Comparison of ENCODE assay signal across 9 cellular contexts in genomic region chr15:25670025-25670554, GRCh38.
DNase-seq lines count a peak whose midpoint lies in the region; ATAC-seq and TF ChIP-seq lines count a peak whose summit lies in the region.
"Had no signal": no experiment of that assay in that cellular context is flagged by ENCODE, and none has a peak within 500 bp of the region (broad histone marks: within the 10 kb centered on the region; RNA-seq: fewer than 3 reads in every experiment).

No MANE protein-coding gene starts in this region.

- H3K27me3 Mint-ChIP-seq in type B pancreatic cell: peaks cover 14% of the 10 kb centered on the region
- peaks cover 50% of the 10 kb centered on the region for H3K27me3 Mint-ChIP-seq in CD4-positive, alpha-beta T cell

- no peaks in the 10 kb centered on the region for H3K36me3 Mint-ChIP-seq in type B pancreatic cell
- no peaks in the 10 kb centered on the region for H3K36me3 Mint-ChIP-seq in CD4-positive, alpha-beta T cell (ENCODE audit: low read depth)

- no peak overlapping the region for H3K4me3 ChIP-seq in left lung

- POLR2A ChIA-PET in CD4-positive, alpha-beta T cell (lab: Charles Lee): no interaction called here

- no peak overlapping the region for H3K27ac ChIP-seq in left lung
- no peak overlapping the region for H3K27ac ChIP-seq in CD4-positive, alpha-beta T cell (ENCODE audit: low read depth, low read length)

- peaks cover 29% of the 10 kb centered on the region for H3K4me1 Mint-ChIP-seq in type B pancreatic cell (ENCODE audit: unreplicated experiment)
- H3K4me1 Mint-ChIP-seq in CD4-positive, alpha-beta T cell (ENCODE audit: low read depth): peaks cover 5% of the 10 kb centered on the region
- H3K4me1 Mint-ChIP-seq: B cell had no signal

- intact Hi-C loops in left lung (cut with DNase I): no loop called here
- intact Hi-C loops in CD4-positive, alpha-beta T cell (cut with DNase I, micrococcal nuclease): no loop called here

- H3K27ac Mint-ChIP-seq in type B pancreatic cell: peak overlapping the region; percentile 14
- H3K27ac Mint-ChIP-seq in CD4-positive, alpha-beta T cell: no peak overlapping the region
- H3K27ac Mint-ChIP-seq: B cell had no signal

- H3K4me3 Mint-ChIP-seq in type B pancreatic cell: peak overlapping the region; percentile 75
- H3K4me3 Mint-ChIP-seq in CD4-positive, alpha-beta T cell: no peak overlapping the region
- H3K4me3 Mint-ChIP-seq: B cell had no signal

- TF ChIP-seq CTCF in left lung (IDR thresholded peaks at IDR 0.05): no peak
- TF ChIP-seq CTCF in type B pancreatic cell (conservative IDR thresholded peaks at IDR 0.05): no peak
- no peak for TF ChIP-seq CTCF in CD4-positive, alpha-beta T cell (IDR thresholded peaks at IDR 0.05)

- peaks cover 0 to 37% of the 10 kb centered on the region in 2 donors for H3K27me3 ChIP-seq in left lung
- peaks cover 38% of the 10 kb centered on the region for H3K27me3 ChIP-seq in CD4-positive, alpha-beta T cell (ENCODE audit: control insufficient read depth, insufficient read depth, low read length)

- no peaks in the 10 kb centered on the region for H3K9me3 Mint-ChIP-seq in type B pancreatic cell
- peaks cover 3% of the 10 kb centered on the region for H3K9me3 Mint-ChIP-seq in CD4-positive, alpha-beta T cell

- no peaks in the 10 kb centered on the region for H3K9me3 ChIP-seq in left lung
- H3K9me3 ChIP-seq in CD4-positive, alpha-beta T cell (ENCODE audit: control insufficient read depth, low read length): no peaks in the 10 kb centered on the region

- H3K36me3 ChIP-seq in left lung: no peaks in the 10 kb centered on the region

- CTCF ChIA-PET in CD4-positive, alpha-beta T cell (lab: Charles Lee): no interaction called here

- peak; percentile 90 for ATAC-seq in left lung
- ATAC-seq in CD4-positive, alpha-beta T cell (ENCODE audit: poor library complexity): no peak

- H3K4me1 ChIP-seq in left lung: peaks cover 0 to 7% of the 10 kb centered on the region in 2 donors

- DNase-seq in NCI-H748 (lab: John Stamatoyannopoulos, UW; ENCODE audit: unreplicated experiment) (peak; percentile 58), NCI-H748 treated with DMSO at 0.1 percent for 48 hours (lab: John Stamatoyannopoulos, UW) (no peak), dedifferentiated amniotic fluid mesenchymal stem cell (ENCODE audit: extremely low spot score) (peak; percentile 67), left lung (peak in 1 of 2 donors; percentile 60), type B pancreatic cell (ENCODE audit: extremely low spot score, unreplicated experiment) (no peak), NCI-H2107 (lab: John Stamatoyannopoulos, UW) (no peak), T-helper 2 cell (no peak)
- DNase-seq in CD4-positive, alpha-beta T cell: no peak

Comparison
In these comparisons a context has a peak if more than half of its experiments do, and no peak if none do; other contexts are left out.
1. DNase-seq: peak in NCI-H748 (single experiment) and dedifferentiated amniotic fluid mesenchymal stem cell (single experiment); none in NCI-H748 treated with DMSO at 0.1 percent for 48 hours (single experiment), type B pancreatic cell (single experiment), NCI-H2107 (single experiment), CD4-positive, alpha-beta T cell (0 of 10) and T-helper 2 cell (0 of 5).